ENCODE assay signal across 8 cellular contexts in genomic region chr4:3388461-3389185, GRCh38. TPM values are rescaled to one million over a fixed set of nuclear protein-coding genes. Genes with fewer than 3 reads are reported as not detected.
DNase-seq lines count a peak whose midpoint lies in the region; ATAC-seq and TF ChIP-seq lines count a peak whose summit lies in the region.

No MANE protein-coding gene starts in this region.

- peaks cover 0 to 10% (median 2%) of the 10 kb centered on the region in 4 donors for H3K4me1 Mint-ChIP-seq in CD4-positive, alpha-beta memory T cell

- peaks cover 0 to 2% (median 0%) of the 10 kb centered on the region in 8 donors for H3K9me3 Mint-ChIP-seq in CD4-positive, alpha-beta memory T cell

- CTCF ChIA-PET in CD4-positive, alpha-beta memory T cell (lab: Charles Lee; ENCODE audit: partially characterized antibody) = no interaction called here

- intact Hi-C loops in CD4-positive, alpha-beta memory T cell (cut with micrococcal nuclease) = no loop called here

- H3K27ac Mint-ChIP-seq in CD4-positive, alpha-beta memory T cell = no peak overlapping the region

- H3K4me1 ChIP-seq in CD4-positive, alpha-beta memory T cell (ENCODE audit: insufficient read depth, low read length) = no peaks in the 10 kb centered on the region

- POLR2A ChIA-PET in CD4-positive, alpha-beta memory T cell (lab: Charles Lee; ENCODE audit: partially characterized antibody) = no interaction called here

- H3K27me3 ChIP-seq in CD4-positive, alpha-beta memory T cell (ENCODE audit: insufficient read depth, low read length) = no peaks in the 10 kb centered on the region
- no peaks in the 10 kb centered on the region for H3K27me3 ChIP-seq in WERI-Rb-1 (ENCODE audit: insufficient read depth, low read depth, severe bottlenecking)

- H3K4me3 Mint-ChIP-seq in CD4-positive, alpha-beta memory T cell = no peak overlapping the region

- H3K9me3 ChIP-seq in CD4-positive, alpha-beta memory T cell (ENCODE audit: control insufficient read depth in 1 of 2, low read length in 2 of 2) = no peaks in the 10 kb centered on the region
- no peaks in the 10 kb centered on the region for H3K9me3 ChIP-seq in WERI-Rb-1 (ENCODE audit: severe bottlenecking)

- no peak overlapping the region for H3K27ac ChIP-seq in CD4-positive, alpha-beta memory T cell (ENCODE audit: low read depth, low read length)
- H3K27ac ChIP-seq in WERI-Rb-1 = no peak overlapping the region

- H3K36me3 Mint-ChIP-seq in CD4-positive, alpha-beta memory T cell = no peaks in the 10 kb centered on the region

- H3K36me3 ChIP-seq in CD4-positive, alpha-beta memory T cell (ENCODE audit: insufficient read depth, low read length) = no peaks in the 10 kb centered on the region
- no peaks in the 10 kb centered on the region; the same call in 1 of the 2 replicates for H3K36me3 ChIP-seq in WERI-Rb-1

- no peak for TF ChIP-seq CTCF in fibroblast of the aortic adventitia (IDR thresholded peaks at IDR 0.05; ENCODE audit: insufficient read depth, low read length)
- no peak for TF ChIP-seq CTCF in WERI-Rb-1 (IDR thresholded peaks at IDR 0.05; ENCODE audit: low read depth, low read length)

- H3K27me3 Mint-ChIP-seq in CD4-positive, alpha-beta memory T cell = peaks cover 0 to 4% of the 10 kb centered on the region in 2 donors

- H3K4me3 ChIP-seq in fibroblast of the aortic adventitia (ENCODE audit: low read depth, low read length) (peak overlapping the region; percentile 46), WERI-Rb-1 (ENCODE audit: low read depth, low read length) (no peak overlapping the region)
- H3K4me3 ChIP-seq in CD4-positive, alpha-beta memory T cell (ENCODE audit: low read length in 2 of 2) = no peak overlapping the region

- ATAC-seq in GM18517 (IDR thresholded peaks at IDR 0.05; ENCODE audit: unreplicated experiment) (peak; percentile 71), HG02970 (IDR thresholded peaks at IDR 0.05; ENCODE audit: low FRiP score, unreplicated experiment) (peak; percentile 48)

- DNase-seq in RPMI8226 = peak; percentile 46
- DNase-seq in fibroblast of the aortic adventitia (ENCODE audit: low read depth) = peak; percentile 87
- DNase-seq in renal cortical epithelial cell (ENCODE audit: low read depth) = peak; percentile 92
- no peak for DNase-seq in CD4-positive, alpha-beta memory T cell
- DNase-seq in WERI-Rb-1 = no peak
- DNase-seq in stimulated activated CD4-positive, alpha-beta T cell treated with anti-CD3 and anti-CD28 coated beads, Interleukin-2, amount 100 ng/mL, for 48 hours = no peak

RNA-seq across cellular contexts. Expression of gene HGFAC, which starts 53.1 kb away (rescaled TPM):
- total RNA-seq in fibroblast of the aortic adventitia (ENCODE audit: low replicate concordance) (not detected in 2 replicates), renal cortical epithelial cell (0.25 and 0.35 TPM in 2 replicates)
- under 1 TPM in 1 of 2 experiments, not detected in 1; 0.17 TPM for total RNA-seq in CD4-positive, alpha-beta memory T cell
- polyA plus RNA-seq in CD4-positive, alpha-beta memory T cell = not detected

Comparison
In these comparisons a context has a peak if more than half of its experiments do, and no peak if none do; other contexts are left out.
1. DNase-seq: peak in RPMI8226 (single experiment), fibroblast of the aortic adventitia (single experiment) and renal cortical epithelial cell (single experiment); none in CD4-positive, alpha-beta memory T cell (0 of 5), WERI-Rb-1 (single experiment) and stimulated activated CD4-positive, alpha-beta T cell treated with anti-CD3 and anti-CD28 coated beads, Interleukin-2, amount 100 ng/mL, for 48 hours (0 of 2).